Comparison of ENCODE assay signal across 1 cellular context in the genomic region with DNA sequence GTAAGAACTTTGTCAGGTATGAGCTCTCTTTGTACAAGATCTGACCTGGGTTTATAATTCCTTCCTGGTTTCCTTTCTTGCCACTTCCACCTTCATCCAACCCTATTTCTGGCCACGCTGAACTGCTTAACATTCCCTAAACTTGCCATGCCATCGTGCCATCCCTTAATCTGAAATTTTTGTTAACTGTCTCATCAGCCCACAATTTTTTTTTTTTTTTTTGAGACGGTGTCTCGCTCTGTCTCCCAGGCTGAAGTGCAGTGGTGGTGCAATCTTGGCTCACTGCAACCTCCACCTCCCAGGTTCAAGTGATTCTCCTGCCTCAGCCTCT.
TF ChIP-seq lines count a peak whose summit lies in the region.

No MANE protein-coding gene starts in this region.

TF ChIP-seq in A549, 52 proteins besides CTCF, POLR2A, EP300 and RAD21 (continued from another document):
- TF ChIP-seq, protein P1, sequence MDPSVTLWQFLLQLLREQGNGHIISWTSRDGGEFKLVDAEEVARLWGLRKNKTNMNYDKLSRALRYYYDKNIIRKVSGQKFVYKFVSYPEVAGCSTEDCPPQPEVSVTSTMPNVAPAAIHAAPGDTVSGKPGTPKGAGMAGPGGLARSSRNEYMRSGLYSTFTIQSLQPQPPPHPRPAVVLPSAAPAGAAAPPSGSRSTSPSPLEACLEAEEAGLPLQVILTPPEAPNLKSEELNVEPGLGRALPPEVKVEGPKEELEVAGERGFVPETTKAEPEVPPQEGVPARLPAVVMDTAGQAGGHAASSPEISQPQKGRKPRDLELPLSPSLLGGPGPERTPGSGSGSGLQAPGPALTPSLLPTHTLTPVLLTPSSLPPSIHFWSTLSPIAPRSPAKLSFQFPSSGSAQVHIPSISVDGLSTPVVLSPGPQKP (IDR thresholded peaks at IDR 0.05; ENCODE audit: low read depth, low read length), result no peak
- TF ChIP-seq TP53 (CRISPR knock-in tag; IDR thresholded peaks at IDR 0.05), result no peak
- no peak for TF ChIP-seq EHMT2 (IDR thresholded peaks at IDR 0.05; ENCODE audit: low read depth)
- TF ChIP-seq CHD2 (IDR thresholded peaks at IDR 0.05; ENCODE audit: low read length, partially characterized antibody), result no peak
- no peak for TF ChIP-seq FOXS1 (CRISPR knock-in tag; IDR thresholded peaks at IDR 0.05)
- TF ChIP-seq CBX8 (IDR thresholded peaks at IDR 0.05), result no peak
- TF ChIP-seq RARB (CRISPR knock-in tag; IDR thresholded peaks at IDR 0.05), result no peak
- TF ChIP-seq KDM5A (IDR thresholded peaks at IDR 0.05), result no peak
- no peak for TF ChIP-seq HOXA7 (CRISPR knock-in tag; IDR thresholded peaks at IDR 0.05)
- no peak for TF ChIP-seq CBX2 (IDR thresholded peaks at IDR 0.05; ENCODE audit: borderline replicate concordance, low read depth)
- TF ChIP-seq, protein P2, sequence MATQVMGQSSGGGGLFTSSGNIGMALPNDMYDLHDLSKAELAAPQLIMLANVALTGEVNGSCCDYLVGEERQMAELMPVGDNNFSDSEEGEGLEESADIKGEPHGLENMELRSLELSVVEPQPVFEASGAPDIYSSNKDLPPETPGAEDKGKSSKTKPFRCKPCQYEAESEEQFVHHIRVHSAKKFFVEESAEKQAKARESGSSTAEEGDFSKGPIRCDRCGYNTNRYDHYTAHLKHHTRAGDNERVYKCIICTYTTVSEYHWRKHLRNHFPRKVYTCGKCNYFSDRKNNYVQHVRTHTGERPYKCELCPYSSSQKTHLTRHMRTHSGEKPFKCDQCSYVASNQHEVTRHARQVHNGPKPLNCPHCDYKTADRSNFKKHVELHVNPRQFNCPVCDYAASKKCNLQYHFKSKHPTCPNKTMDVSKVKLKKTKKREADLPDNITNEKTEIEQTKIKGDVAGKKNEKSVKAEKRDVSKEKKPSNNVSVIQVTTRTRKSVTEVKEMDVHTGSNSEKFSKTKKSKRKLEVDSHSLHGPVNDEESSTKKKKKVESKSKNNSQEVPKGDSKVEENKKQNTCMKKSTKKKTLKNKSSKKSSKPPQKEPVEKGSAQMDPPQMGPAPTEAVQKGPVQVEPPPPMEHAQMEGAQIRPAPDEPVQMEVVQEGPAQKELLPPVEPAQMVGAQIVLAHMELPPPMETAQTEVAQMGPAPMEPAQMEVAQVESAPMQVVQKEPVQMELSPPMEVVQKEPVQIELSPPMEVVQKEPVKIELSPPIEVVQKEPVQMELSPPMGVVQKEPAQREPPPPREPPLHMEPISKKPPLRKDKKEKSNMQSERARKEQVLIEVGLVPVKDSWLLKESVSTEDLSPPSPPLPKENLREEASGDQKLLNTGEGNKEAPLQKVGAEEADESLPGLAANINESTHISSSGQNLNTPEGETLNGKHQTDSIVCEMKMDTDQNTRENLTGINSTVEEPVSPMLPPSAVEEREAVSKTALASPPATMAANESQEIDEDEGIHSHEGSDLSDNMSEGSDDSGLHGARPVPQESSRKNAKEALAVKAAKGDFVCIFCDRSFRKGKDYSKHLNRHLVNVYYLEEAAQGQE (IDR thresholded peaks at IDR 0.05), result no peak
- TF ChIP-seq HOXB5 (CRISPR knock-in tag; IDR thresholded peaks at IDR 0.05), result no peak
- no peak for TF ChIP-seq ZC3H11A (IDR thresholded peaks at IDR 0.05)
